Comparison of ENCODE assay signal across 8 cellular contexts in genomic region chr9:34413229-34413852, GRCh38. TPM values are rescaled to one million over a fixed set of nuclear protein-coding genes. Genes with fewer than 3 reads are reported as not detected.
DNase-seq lines count a peak whose midpoint lies in the region; FAIRE-seq and TF ChIP-seq lines count a peak whose summit lies in the region.

No MANE protein-coding gene starts in this region.

- 21% methylated on average over 6 of the region's 6 CpGs for WGBS in smooth muscle cell (ENCODE audit: low lambda C conversion rate)

- H3K4me3 ChIP-seq in H7 (ENCODE audit: insufficient read depth, low read depth, low read length) (no peak overlapping the region), endothelial cell of umbilical vein (replicated peaks in 1 of 3; ENCODE audit: insufficient read depth in 1 of 3, low read depth in 1 of 3, low read length in 3 of 3) (no peak overlapping the region), Peyer's patch (no peak overlapping the region), smooth muscle cell (no peak overlapping the region)

- H3K4me2 ChIP-seq in endothelial cell of umbilical vein (ENCODE audit: insufficient read depth, low read length) (no peak overlapping the region), smooth muscle cell (no peak overlapping the region)

- peaks cover 2% of the 10 kb centered on the region for H3K27me3 Mint-ChIP-seq in progenitor cell of endocrine pancreas

- no peaks in the 10 kb centered on the region for H3K27me3 ChIP-seq in H7 (ENCODE audit: control insufficient read depth, insufficient read depth, low read length)
- H3K27me3 ChIP-seq in endothelial cell of umbilical vein (ENCODE audit: control insufficient read depth in 2 of 2, insufficient read depth in 2 of 2, low read length in 2 of 2): no peaks in the 10 kb centered on the region
- H3K27me3 ChIP-seq in Peyer's patch: no peaks in the 10 kb centered on the region
- H3K27me3 ChIP-seq in smooth muscle cell (ENCODE audit: low read depth): no peaks in the 10 kb centered on the region

- no peaks in the 10 kb centered on the region for H3K36me3 ChIP-seq in H7 (replicated peaks; ENCODE audit: control insufficient read depth, insufficient read depth, low read length)
- H3K36me3 ChIP-seq in endothelial cell of umbilical vein (ENCODE audit: control insufficient read depth in 2 of 2, extremely low read depth in 1 of 2, insufficient read depth in 2 of 2, low read length in 2 of 2): no peaks in the 10 kb centered on the region
- no peaks in the 10 kb centered on the region for H3K36me3 ChIP-seq in Peyer's patch
- H3K36me3 ChIP-seq in smooth muscle cell (ENCODE audit: low read depth): no peaks in the 10 kb centered on the region

- CTCF ChIA-PET in endothelial cell of umbilical vein (lab: Charles Lee): interaction anchor here (1.4 to 4.1 kb wide), 3 partner anchors 9 to 15 kb away, joined by 3 to 26 read pairs (median 4); no protein-coding TSS in a partner anchor

- POLR2A ChIA-PET in endothelial cell of umbilical vein (lab: Charles Lee): no interaction called here

- H3K9me3 ChIP-seq in endothelial cell of umbilical vein (replicated peaks; ENCODE audit: control insufficient read depth, insufficient read depth, low read length) (no peaks in the 10 kb centered on the region), Peyer's patch (no peaks in the 10 kb centered on the region), smooth muscle cell (replicated peaks; ENCODE audit: low read depth) (no peaks in the 10 kb centered on the region)

- no peak overlapping the region for H2AFZ ChIP-seq in endothelial cell of umbilical vein (ENCODE audit: low read depth, low read length)
- H2AFZ ChIP-seq in smooth muscle cell (ENCODE audit: low read depth): no peak overlapping the region

- no peaks in the 10 kb centered on the region for H3K36me3 Mint-ChIP-seq in progenitor cell of endocrine pancreas (ENCODE audit: insufficient read depth)

- no peak overlapping the region for H3K4me3 Mint-ChIP-seq in progenitor cell of endocrine pancreas (ENCODE audit: low read depth)

- H3K4me1 ChIP-seq in endothelial cell of umbilical vein (ENCODE audit: control insufficient read depth, extremely low read depth, insufficient read depth, low read length) (no peaks in the 10 kb centered on the region), Peyer's patch (no peaks in the 10 kb centered on the region), smooth muscle cell (ENCODE audit: low read depth) (no peaks in the 10 kb centered on the region)

- H3F3A ChIP-seq in smooth muscle cell (ENCODE audit: low read depth): no peaks in the 10 kb centered on the region

- H3K27ac ChIP-seq in endothelial cell of umbilical vein (ENCODE audit: insufficient read depth, low read depth, low read length) (no peak overlapping the region), Peyer's patch (no peak overlapping the region), smooth muscle cell (ENCODE audit: low read depth) (no peak overlapping the region)

- no peak for TF ChIP-seq CTCF in endothelial cell of umbilical vein (IDR thresholded peaks at IDR 0.05; ENCODE audit: extremely low read depth in 1 of 2, insufficient read depth in 1 of 2, low read depth in 1 of 2, low read length in 2 of 2)
- TF ChIP-seq CTCF in progenitor cell of endocrine pancreas (IDR thresholded peaks at IDR 0.05; ENCODE audit: unreplicated experiment): no peak
- no peak for TF ChIP-seq CTCF in Peyer's patch (IDR thresholded peaks at IDR 0.05)
- TF ChIP-seq CTCF in smooth muscle cell (IDR thresholded peaks at IDR 0.05; ENCODE audit: borderline replicate concordance, insufficient read depth, poor library complexity, severe bottlenecking): no peak

- intact Hi-C loops in endothelial cell of umbilical vein (cut with micrococcal nuclease): loop anchor here (1.0 kb wide), 1 partner anchor 17 kb away; no protein-coding TSS in a partner anchor

- TF ChIP-seq POLR2A in endothelial cell of umbilical vein (IDR thresholded peaks at IDR 0.05; ENCODE audit: low read depth, low read length): no peak
- TF ChIP-seq POLR2A in Peyer's patch (IDR thresholded peaks at IDR 0.05): no peak

- dilution Hi-C loops in endothelial cell of umbilical vein (cut with MboI; ENCODE audit: extremely low pct_ligation_motif_present, low sequenced_read_pairs): loop anchor here (25.0 kb wide), 1 partner anchor 99 kb away; the partner anchor contains the start of gene ENHO

- H4K20me1 ChIP-seq in endothelial cell of umbilical vein (replicated peaks; ENCODE audit: control insufficient read depth, extremely low read depth, insufficient read depth, low read length): peaks cover 5% of the 10 kb centered on the region
- peaks cover 99% of the 10 kb centered on the region for H4K20me1 ChIP-seq in smooth muscle cell (ENCODE audit: low read depth)

- H3K9me1 ChIP-seq in endothelial cell of umbilical vein (replicated peaks; ENCODE audit: control insufficient read depth, extremely low read depth, insufficient read depth, low read length): no peaks in the 10 kb centered on the region

- no TSS peak for BruUV-seq in endothelial cell of umbilical vein (replicated peaks; lab: Mats Ljungman, UMichigan)

- H3K9ac ChIP-seq in endothelial cell of umbilical vein (replicated peaks; ENCODE audit: extremely low read depth, insufficient read depth, low read length): no peak overlapping the region
- no peak overlapping the region for H3K9ac ChIP-seq in smooth muscle cell (ENCODE audit: low read depth)

- no peak overlapping the region for H3K27ac Mint-ChIP-seq in progenitor cell of endocrine pancreas

- H3K9me3 Mint-ChIP-seq in progenitor cell of endocrine pancreas (ENCODE audit: low read depth): no peaks in the 10 kb centered on the region

- no peaks in the 10 kb centered on the region for H3K4me1 Mint-ChIP-seq in progenitor cell of endocrine pancreas (ENCODE audit: low read depth)

- FAIRE-seq in endothelial cell of umbilical vein (lab: Jason Lieb, UNC): peak; percentile 86

- no peaks in the 10 kb centered on the region for H3K79me2 ChIP-seq in endothelial cell of umbilical vein (ENCODE audit: control insufficient read depth, insufficient read depth, low read length)
- no peaks in the 10 kb centered on the region for H3K79me2 ChIP-seq in smooth muscle cell (ENCODE audit: low read depth)

- DNase-seq in H7 (peak; percentile 81), OCI-M2 (lab: John Stamatoyannopoulos, UW; ENCODE audit: unreplicated experiment) (peak; percentile 33), endothelial cell of umbilical vein (ENCODE audit: low read depth, low spot score) (peak; percentile 42), progenitor cell of endocrine pancreas (ENCODE audit: low spot score, unreplicated experiment) (peak; percentile 64), Peyer's patch (no peak), smooth muscle cell (lab: John Stamatoyannopoulos, UW; ENCODE audit: unreplicated experiment) (no peak)
- no peak for DNase-seq in activated effector memory CD4-positive, alpha-beta T cell treated with Interleukin-2 at 50 U/mL for 16 hours
- no peak for DNase-seq in activated CD4-positive, CD25-positive, alpha-beta regulatory T cell treated with anti-CD3 and anti-CD28 coated beads, Interleukin-2, amount 50 U/mL, for 72 hours

TF ChIP-seq in endothelial cell of umbilical vein, 7 proteins besides CTCF, POLR2A, EP300 and RAD21:
- no peak for TF ChIP-seq EZH2 (IDR thresholded peaks at IDR 0.05; ENCODE audit: borderline replicate concordance, low read depth, low read length, severe bottlenecking)
- no peak for TF ChIP-seq POLR2AphosphoS5 (IDR thresholded peaks at IDR 0.05; ENCODE audit: insufficient read depth, low read depth, low read length)
TF ChIP-seq in endothelial cell of umbilical vein: peak in this region for 0.

RNA-seq across cellular contexts. Expression of gene MYORG, which starts 36.6 kb away (rescaled TPM):
- 12.3 and 19.8 TPM in 2 replicates for total RNA-seq in H7 (2014; rRNA removed; shearing (Covaris generic))
- 6.3 and 7.0 TPM in 2 replicates for total RNA-seq in endothelial cell of umbilical vein
- 2.8 TPM in 2 replicates for polyA plus RNA-seq in endothelial cell of umbilical vein
- 2.4 and 2.5 TPM in 2 replicates for polyA plus RNA-seq in endothelial cell of umbilical vein (2011; cell fraction: cytosol; rRNA removed)
- polyA plus RNA-seq in endothelial cell of umbilical vein (2011; cell fraction: nucleus; rRNA removed): 1.3 and 1.6 TPM in 2 replicates
- 5.0 and 6.7 TPM in 2 replicates for polyA plus RNA-seq in endothelial cell of umbilical vein (2012)
- polyA minus RNA-seq in endothelial cell of umbilical vein: 4.8 and 5.1 TPM in 2 replicates
- 5.5 TPM for polyA minus RNA-seq in endothelial cell of umbilical vein (2011; cell fraction: cytosol; rRNA and poly(A)+ RNA removed)
- 1.3 and 1.5 TPM in 2 replicates for polyA minus RNA-seq in endothelial cell of umbilical vein (2011; cell fraction: nucleus; rRNA and poly(A)+ RNA removed)
- 8.8 and 9.2 TPM in 2 replicates for total RNA-seq in progenitor cell of endocrine pancreas
- 10 to 100 TPM in 3 of 4 donors, 1 to 10 TPM in 1; 7.4 to 97.2 (median 88.3) TPM for total RNA-seq in Peyer's patch
- 5.2 and 5.6 TPM in 2 replicates for total RNA-seq in smooth muscle cell
- polyA plus RNA-seq in smooth muscle cell: 4.2 and 6.3 TPM in 2 replicates

RNA-seq across cellular contexts. Expression of gene FAM219A, which starts 45.0 kb away (rescaled TPM):
- 20.3 and 22.7 TPM in 2 replicates for total RNA-seq in H7 (2014; rRNA removed; shearing (Covaris generic))
- total RNA-seq in endothelial cell of umbilical vein (35.7 and 39.5 TPM in 2 replicates), progenitor cell of endocrine pancreas (17.5 and 19.2 TPM in 2 replicates), Peyer's patch (10 to 100 TPM in 2 of 4 donors, 1 to 10 TPM in 2; 6.0 to 13.2 (median 9.5) TPM), smooth muscle cell (13.3 and 21.0 TPM in 2 replicates)
- polyA plus RNA-seq in endothelial cell of umbilical vein (18.1 and 20.0 TPM in 2 replicates), smooth muscle cell (29.4 and 29.5 TPM in 2 replicates)
- 17.5 and 17.8 TPM in 2 replicates for polyA plus RNA-seq in endothelial cell of umbilical vein (2011; cell fraction: cytosol; rRNA removed)
- 39.3 and 45.0 TPM in 2 replicates for polyA plus RNA-seq in endothelial cell of umbilical vein (2011; cell fraction: nucleus; rRNA removed)
- polyA plus RNA-seq in endothelial cell of umbilical vein (2012): 27.7 and 28.1 TPM in 2 replicates
- 18.5 and 19.2 TPM in 2 replicates for polyA minus RNA-seq in endothelial cell of umbilical vein
- polyA minus RNA-seq in endothelial cell of umbilical vein (2011; cell fraction: cytosol; rRNA and poly(A)+ RNA removed): 2.0 TPM
- polyA minus RNA-seq in endothelial cell of umbilical vein (2011; cell fraction: nucleus; rRNA and poly(A)+ RNA removed): 10.0 and 11.0 TPM in 2 replicates

RNA-seq across cellular contexts. Expression of gene DNAI1, which starts 45.3 kb away (rescaled TPM):
- total RNA-seq in H7 (2014; rRNA removed; shearing (Covaris generic)): 0.35 and 0.96 TPM in 2 replicates
- total RNA-seq in endothelial cell of umbilical vein (not detected in 2 replicates), progenitor cell of endocrine pancreas (1.2 and 3.5 TPM in 2 replicates), Peyer's patch (not detected), smooth muscle cell (0.13 TPM in 1 of 2 replicates, not detected in the other)
- polyA plus RNA-seq in endothelial cell of umbilical vein (not detected in 2 replicates), smooth muscle cell (0.31 TPM in 1 of 2 replicates, not detected in the other)
- polyA plus RNA-seq in endothelial cell of umbilical vein (2011; cell fraction: cytosol; rRNA removed): not detected in 2 replicates
- not detected in 2 replicates for polyA plus RNA-seq in endothelial cell of umbilical vein (2011; cell fraction: nucleus; rRNA removed)
- not detected in 2 replicates for polyA plus RNA-seq in endothelial cell of umbilical vein (2012)
- polyA minus RNA-seq in endothelial cell of umbilical vein: not detected in 2 replicates
- not detected for polyA minus RNA-seq in endothelial cell of umbilical vein (2011; cell fraction: cytosol; rRNA and poly(A)+ RNA removed)
- not detected in 2 replicates for polyA minus RNA-seq in endothelial cell of umbilical vein (2011; cell fraction: nucleus; rRNA and poly(A)+ RNA removed)

Comparison
In these comparisons a context has a peak if more than half of its experiments do, and no peak if none do; other contexts are left out.
1. DNase-seq: peak in H7 (single experiment), OCI-M2 (single experiment), endothelial cell of umbilical vein (single experiment) and progenitor cell of endocrine pancreas (single experiment); none in activated effector memory CD4-positive, alpha-beta T cell treated with Interleukin-2 at 50 U/mL for 16 hours (single experiment), Peyer's patch (0 of 3), activated CD4-positive, CD25-positive, alpha-beta regulatory T cell treated with anti-CD3 and anti-CD28 coated beads, Interleukin-2, amount 50 U/mL, for 72 hours (single experiment) and smooth muscle cell (single experiment).